In genomic region chr3:111299070-111299672, GRCh38 we compare ENCODE assay signal across 10 cellular contexts.
DNase-seq lines count a peak whose midpoint lies in the region; ATAC-seq and TF ChIP-seq lines count a peak whose summit lies in the region.
"Had no signal": no experiment of that assay in that cellular context is flagged by ENCODE, and none has a peak within 500 bp of the region (broad histone marks: within the 10 kb centered on the region; RNA-seq: fewer than 3 reads in every experiment).

No MANE protein-coding gene starts in this region.

- H3K9me2 ChIP-seq in Loucy (replicated peaks; ENCODE audit: low read depth, low read length): no peaks in the 10 kb centered on the region

- no peaks in the 10 kb centered on the region for H3K27me3 ChIP-seq in Loucy (ENCODE audit: insufficient read depth, low read length, poor library complexity, severe bottlenecking)

- H3K4me3 ChIP-seq in Loucy (ENCODE audit: low read length, poor library complexity, severe bottlenecking) (no peak overlapping the region), choroid plexus epithelial cell (ENCODE audit: low read depth, low read length) (no peak overlapping the region)

- H3K4me1 ChIP-seq in Loucy (ENCODE audit: insufficient read depth, low read length, poor library complexity, severe bottlenecking): peaks cover 51% of the 10 kb centered on the region

- H3K27me3 Mint-ChIP-seq in activated CD4-positive, alpha-beta memory T cell treated with anti-CD3 and anti-CD28 coated beads, Interleukin-2, amount 10 ng/mL, durations not matched to agents 7 days and 5 days: no peaks in the 10 kb centered on the region

- peak; percentile 70 for TF ChIP-seq CTCF in Loucy (conservative IDR thresholded peaks at IDR 0.05; ENCODE audit: low read length)
- TF ChIP-seq CTCF in choroid plexus epithelial cell (conservative IDR thresholded peaks at IDR 0.05; ENCODE audit: low read depth, low read length): peak; percentile 31

- CTCF ChIA-PET in activated CD4-positive, alpha-beta memory T cell treated with anti-CD3 and anti-CD28 coated beads, Interleukin-2, amount 10 ng/mL, durations not matched to agents 7 days and 5 days (lab: Charles Lee): interaction anchor here (0.5 to 1.1 kb wide), 3 partner anchors 8 to 226 kb away, joined by 3 to 4 read pairs (median 3); no protein-coding TSS in a partner anchor

- no peak overlapping the region for H3K4me3 Mint-ChIP-seq in activated CD4-positive, alpha-beta memory T cell treated with anti-CD3 and anti-CD28 coated beads, Interleukin-2, amount 10 ng/mL, durations not matched to agents 7 days and 5 days
- H3K4me3 Mint-ChIP-seq: T-helper 2 cell treated with Interferon-gamma antibody and Interleukin-4, amounts not matched to agents 5 μg/mL and 100 μg/mL, for 36 hours had no signal

- no peak for ATAC-seq in HG03039 (IDR thresholded peaks at IDR 0.05; ENCODE audit: unreplicated experiment)

- H4K20me1 ChIP-seq in Loucy (ENCODE audit: insufficient read depth, low read length, poor library complexity, severe bottlenecking): no peaks in the 10 kb centered on the region

- POLR2A ChIA-PET in activated CD4-positive, alpha-beta memory T cell treated with anti-CD3 and anti-CD28 coated beads, Interleukin-2, amount 10 ng/mL, durations not matched to agents 7 days and 5 days (lab: Charles Lee): no interaction called here

- H3K36me3 Mint-ChIP-seq in activated CD4-positive, alpha-beta memory T cell treated with anti-CD3 and anti-CD28 coated beads, Interleukin-2, amount 10 ng/mL, durations not matched to agents 7 days and 5 days (ENCODE audit: low read depth): no peaks in the 10 kb centered on the region

- H3K9ac ChIP-seq in Loucy (ENCODE audit: low read depth, low read length, poor library complexity, severe bottlenecking): peak overlapping the region; percentile 17

- H3F3A ChIP-seq in Loucy (ENCODE audit: low read depth): no peaks in the 10 kb centered on the region

- H3K4me1 Mint-ChIP-seq in activated CD4-positive, alpha-beta memory T cell treated with anti-CD3 and anti-CD28 coated beads, Interleukin-2, amount 10 ng/mL, durations not matched to agents 7 days and 5 days: peaks cover 30% of the 10 kb centered on the region

- no peaks in the 10 kb centered on the region for H3K9me3 Mint-ChIP-seq in activated CD4-positive, alpha-beta memory T cell treated with anti-CD3 and anti-CD28 coated beads, Interleukin-2, amount 10 ng/mL, durations not matched to agents 7 days and 5 days
- H3K9me3 Mint-ChIP-seq: T-helper 2 cell treated with Interferon-gamma antibody and Interleukin-4, amounts not matched to agents 5 μg/mL and 100 μg/mL, for 36 hours had no signal

- DNase-seq in ELR (ENCODE audit: low read depth): peak; percentile 39
- DNase-seq in choroid plexus epithelial cell (ENCODE audit: low read depth): peak; percentile 56
- DNase-seq in non-pigmented ciliary epithelial cell (ENCODE audit: low read depth): peak; percentile 24
- DNase-seq in activated CD4-positive, alpha-beta memory T cell treated with anti-CD3 and anti-CD28 coated beads, Interleukin-2, amount 10 ng/mL, durations not matched to agents 7 days and 5 days: no peak
- DNase-seq in NCI-H748 treated with DMSO at 0.1 percent for 48 hours (lab: John Stamatoyannopoulos, UW): no peak
- DNase-seq: NCI-H2081 treated with DMSO at 0.1 percent for 48 hours; stimulated activated CD4-positive, alpha-beta T cell treated with anti-CD3 and anti-CD28 coated beads, Interleukin-4, amount 100 ng/mL, for 1 hour had no signal

- no peaks in the 10 kb centered on the region for H3K36me3 ChIP-seq in Loucy (ENCODE audit: insufficient read depth, low read length)

- no peaks in the 10 kb centered on the region for H3K79me2 ChIP-seq in Loucy (ENCODE audit: insufficient read depth, low read length)

- no peak overlapping the region for H3K27ac Mint-ChIP-seq in activated CD4-positive, alpha-beta memory T cell treated with anti-CD3 and anti-CD28 coated beads, Interleukin-2, amount 10 ng/mL, durations not matched to agents 7 days and 5 days
- H3K27ac Mint-ChIP-seq: T-helper 2 cell treated with Interferon-gamma antibody and Interleukin-4, amounts not matched to agents 5 μg/mL and 100 μg/mL, for 36 hours had no signal

- no peaks in the 10 kb centered on the region for H3K9me3 ChIP-seq in Loucy (ENCODE audit: insufficient read depth, low read depth, low read length)

- H3K4me2 ChIP-seq in Loucy (ENCODE audit: low read depth, low read length, poor library complexity, severe bottlenecking): no peak overlapping the region

- 0 out of 2 replicates have a peak overlapping the region, but pooled peaks have one; percentile 8 for H2AFZ ChIP-seq in Loucy (ENCODE audit: low read length)

Comparison
In these comparisons a context has a peak if more than half of its experiments do, and no peak if none do; other contexts are left out.
1. DNase-seq: peak in ELR (single experiment), choroid plexus epithelial cell (single experiment) and non-pigmented ciliary epithelial cell (single experiment); none in activated CD4-positive, alpha-beta memory T cell treated with anti-CD3 and anti-CD28 coated beads, Interleukin-2, amount 10 ng/mL, durations not matched to agents 7 days and 5 days (single experiment) and NCI-H748 treated with DMSO at 0.1 percent for 48 hours (single experiment).